In genomic region chr16:83808573-83809014, GRCh38 we compare ENCODE assay signal across 8 cellular contexts. TPM values are rescaled to one million over a fixed set of nuclear protein-coding genes. Genes with fewer than 3 reads are reported as not detected.
DNase-seq lines count a peak whose midpoint lies in the region; ATAC-seq and TF ChIP-seq lines count a peak whose summit lies in the region.

No MANE protein-coding gene starts in this region.

- CTCF ChIA-PET in CD4-positive, alpha-beta T cell (lab: Charles Lee): interaction anchor here (1.2 kb wide), 1 partner anchor 378 kb away, joined by 4 read pairs; the partner anchor contains the start of gene TAF1C

- no peaks in the 10 kb centered on the region for H3K9me3 Mint-ChIP-seq in CD4-positive, alpha-beta T cell
- H3K9me3 Mint-ChIP-seq in neural crest cell: peaks cover 4% of the 10 kb centered on the region

- H3K36me3 ChIP-seq in MM.1S (replicated peaks; ENCODE audit: insufficient read depth, low read length): no peaks in the 10 kb centered on the region
- peaks cover 13% of the 10 kb centered on the region for H3K36me3 ChIP-seq in effector memory CD4-positive, alpha-beta T cell (ENCODE audit: control insufficient read depth, insufficient read depth, low read length)

- peak overlapping the region; percentile 93 for H3K27ac Mint-ChIP-seq in CD4-positive, alpha-beta T cell
- H3K27ac Mint-ChIP-seq in neural crest cell (ENCODE audit: unreplicated experiment): peak overlapping the region; percentile 92

- H3K4me2 ChIP-seq in MM.1S (ENCODE audit: low read depth, low read length): peak overlapping the region; percentile 74

- peak overlapping the region; percentile 74 for H3K27ac ChIP-seq in CD4-positive, alpha-beta T cell (ENCODE audit: low read depth, low read length)
- H3K27ac ChIP-seq in MM.1S (ENCODE audit: low read length): no peak overlapping the region
- H3K27ac ChIP-seq in effector memory CD4-positive, alpha-beta T cell (ENCODE audit: insufficient read depth, low read length, poor library complexity, severe bottlenecking): peak overlapping the region; percentile 80

- H3K36me3 Mint-ChIP-seq in CD4-positive, alpha-beta T cell (ENCODE audit: low read depth): peaks cover 54% of the 10 kb centered on the region
- peaks cover 15% of the 10 kb centered on the region for H3K36me3 Mint-ChIP-seq in neural crest cell (ENCODE audit: low read depth)

- no peaks in the 10 kb centered on the region for H3K9me3 ChIP-seq in CD4-positive, alpha-beta T cell (ENCODE audit: control insufficient read depth, low read length)
- no peaks in the 10 kb centered on the region for H3K9me3 ChIP-seq in MM.1S (replicated peaks; ENCODE audit: insufficient read depth, low read length)
- H3K9me3 ChIP-seq in effector memory CD4-positive, alpha-beta T cell (ENCODE audit: control insufficient read depth, low read length): no peaks in the 10 kb centered on the region

- no peak for TF ChIP-seq CTCF in CD4-positive, alpha-beta T cell (IDR thresholded peaks at IDR 0.05)
- TF ChIP-seq CTCF in MM.1S (IDR thresholded peaks at IDR 0.05; ENCODE audit: low read length) (no peak), neural crest cell (conservative IDR thresholded peaks at IDR 0.05) (no peak), GM10266 (IDR thresholded peaks at IDR 0.05; ENCODE audit: control insufficient read depth, insufficient read depth, low read depth, missing control alignments) (no peak)

- H3K79me2 ChIP-seq in MM.1S (ENCODE audit: low read length): peaks cover 11% of the 10 kb centered on the region

- no peaks in the 10 kb centered on the region for H3K27me3 Mint-ChIP-seq in CD4-positive, alpha-beta T cell
- H3K27me3 Mint-ChIP-seq in neural crest cell (ENCODE audit: low read depth): peaks cover 4% of the 10 kb centered on the region

- H3K4me3 Mint-ChIP-seq in CD4-positive, alpha-beta T cell: peak overlapping the region; percentile 98
- H3K4me3 Mint-ChIP-seq in neural crest cell: peak overlapping the region; percentile 99

- no peak for ATAC-seq in CD4-positive, alpha-beta T cell (ENCODE audit: poor library complexity)
- ATAC-seq in HG02970 (IDR thresholded peaks at IDR 0.05; ENCODE audit: low FRiP score, unreplicated experiment) (no peak), GM19452 (IDR thresholded peaks at IDR 0.05; ENCODE audit: unreplicated experiment) (no peak)

- H3K4me3 ChIP-seq in MM.1S (ENCODE audit: low read length): peak overlapping the region; percentile 76
- peak overlapping the region; percentile 92 for H3K4me3 ChIP-seq in effector memory CD4-positive, alpha-beta T cell (ENCODE audit: insufficient read depth, low read depth, low read length, poor library complexity, severe bottlenecking)

- H3K4me1 Mint-ChIP-seq in CD4-positive, alpha-beta T cell (ENCODE audit: low read depth): peaks cover 43% of the 10 kb centered on the region
- H3K4me1 Mint-ChIP-seq in neural crest cell: peaks cover 41% of the 10 kb centered on the region

- H3K9ac ChIP-seq in MM.1S (ENCODE audit: low read length): peak overlapping the region; percentile 55; the same call in 1 of the 2 replicates

- H3F3A ChIP-seq in MM.1S (ENCODE audit: insufficient read depth, low read length): 0 out of 2 replicates have a peak, but pooled peaks cover 1% of the 10 kb centered on the region

- no peaks in the 10 kb centered on the region for H4K20me1 ChIP-seq in MM.1S (ENCODE audit: insufficient read depth, low read length)

- intact Hi-C loops in CD4-positive, alpha-beta T cell (cut with DNase I, micrococcal nuclease): loop anchor here (5.0 to 10.0 kb wide), 3 partner anchors 89 to 1644 kb away; partner anchors contain the start of genes MLYCD (in 1 of the 2) and TAF1C (in 1 of the 2)

- H3K27me3 ChIP-seq in CD4-positive, alpha-beta T cell (ENCODE audit: control insufficient read depth, insufficient read depth, low read length): no peaks in the 10 kb centered on the region
- H3K27me3 ChIP-seq in MM.1S (replicated peaks; ENCODE audit: insufficient read depth, low read length): no peaks in the 10 kb centered on the region
- no peaks in the 10 kb centered on the region for H3K27me3 ChIP-seq in effector memory CD4-positive, alpha-beta T cell (replicated peaks; ENCODE audit: control insufficient read depth, insufficient read depth, low read length, poor library complexity, severe bottlenecking)

- peaks cover 8% of the 10 kb centered on the region; the same call in 1 of the 2 replicates for H3K4me1 ChIP-seq in MM.1S (ENCODE audit: low read length)
- peaks cover 7% of the 10 kb centered on the region for H3K4me1 ChIP-seq in effector memory CD4-positive, alpha-beta T cell (ENCODE audit: control insufficient read depth, insufficient read depth, low read length, poor library complexity, severe bottlenecking)

- peak overlapping the region; percentile 65 for H2AFZ ChIP-seq in MM.1S (ENCODE audit: low read length)

- no peaks in the 10 kb centered on the region for H3K9me2 ChIP-seq in MM.1S (replicated peaks; ENCODE audit: insufficient read depth, low read length)

- POLR2A ChIA-PET in CD4-positive, alpha-beta T cell (lab: Charles Lee): interaction anchor here (2.4 kb wide), 1 partner anchor 378 kb away, joined by 6 read pairs; the partner anchor contains the start of gene TAF1C

- DNase-seq in CD4-positive, alpha-beta T cell: no peak
- DNase-seq in MM.1S (no peak), neural crest cell (ENCODE audit: low read depth, low spot score) (no peak), NCI-H1417 (lab: John Stamatoyannopoulos, UW) (no peak), GM10266 (ENCODE audit: extremely low spot score) (no peak)
- DNase-seq in effector memory CD4-positive, alpha-beta T cell: no peak

RNA-seq across cellular contexts. Expression of gene HSBP1, which starts 0.8 kb away (rescaled TPM):
- 10 to 100 TPM; 17.4 to 21.9 TPM for total RNA-seq in CD4-positive, alpha-beta T cell
- 237 and 241 TPM in 2 replicates for total RNA-seq in neural crest cell

Comparison
In these comparisons a context has a peak if more than half of its experiments do, and no peak if none do; other contexts are left out.
1. RNA of gene HSBP1, which starts 0.8 kb away (total RNA-seq): 237 to 241 TPM in neural crest cell; 17.4 to 21.9 TPM in CD4-positive, alpha-beta T cell; every median in the first group is over 10 times any median in the second.